17 cellular contexts compared by ENCODE assay signal in the genomic region with DNA sequence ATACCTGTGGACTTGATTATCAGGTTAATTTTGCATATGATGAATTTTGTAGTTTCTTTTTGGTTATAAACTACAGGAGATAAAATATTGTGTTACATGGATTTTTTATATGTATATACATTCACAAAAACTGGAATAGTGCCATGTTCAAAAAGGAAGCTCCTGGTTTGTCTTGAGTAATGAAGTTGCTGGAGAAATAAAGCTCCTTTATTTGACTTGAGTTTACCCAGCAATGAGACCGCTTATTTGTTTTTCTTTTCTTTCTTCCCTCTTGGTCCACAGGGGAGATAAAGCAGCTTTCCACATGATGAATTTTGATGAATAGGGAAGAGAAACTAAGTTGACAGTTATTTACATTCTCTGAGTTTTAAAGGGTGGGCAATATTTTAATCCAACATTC.
"Had no signal": no experiment of that assay in that cellular context is flagged by ENCODE, and none has a peak within 500 bp of the region (broad histone marks: within the 10 kb centered on the region; RNA-seq: fewer than 3 reads in every experiment).

No MANE protein-coding gene starts in this region.

- DNase-seq: IMR-90, Karpas-422, KG1, MG63, NCI-H1092 treated with DMSO at 0.1 percent for 48 hours, NCI-H1436, NCI-H187, NCI-H2029, NCI-H2081 treated with DMSO at 0.1 percent for 48 hours, NCI-H2227 treated with DMSO at 0.1 percent for 48 hours, NCI-H524, NCI-H526 treated with DMSO at 0.1 percent for 48 hours, NCI-H774, SIG-M5, T-helper 1 cell had no signal

- H3K9me3 ChIP-seq: MG63, SJSA1 had no signal

- H3K27me3 ChIP-seq: SJSA1 had no signal

- H3K4me1 ChIP-seq: SJSA1 had no signal

- H3K36me3 ChIP-seq: MG63, SJSA1 had no signal

- H3K27ac ChIP-seq: RWPE1, SJSA1 had no signal

- H3K4me3 ChIP-seq: MG63, SJSA1 had no signal
